Comparison of ENCODE assay signal across 24 cellular contexts in the genomic region with DNA sequence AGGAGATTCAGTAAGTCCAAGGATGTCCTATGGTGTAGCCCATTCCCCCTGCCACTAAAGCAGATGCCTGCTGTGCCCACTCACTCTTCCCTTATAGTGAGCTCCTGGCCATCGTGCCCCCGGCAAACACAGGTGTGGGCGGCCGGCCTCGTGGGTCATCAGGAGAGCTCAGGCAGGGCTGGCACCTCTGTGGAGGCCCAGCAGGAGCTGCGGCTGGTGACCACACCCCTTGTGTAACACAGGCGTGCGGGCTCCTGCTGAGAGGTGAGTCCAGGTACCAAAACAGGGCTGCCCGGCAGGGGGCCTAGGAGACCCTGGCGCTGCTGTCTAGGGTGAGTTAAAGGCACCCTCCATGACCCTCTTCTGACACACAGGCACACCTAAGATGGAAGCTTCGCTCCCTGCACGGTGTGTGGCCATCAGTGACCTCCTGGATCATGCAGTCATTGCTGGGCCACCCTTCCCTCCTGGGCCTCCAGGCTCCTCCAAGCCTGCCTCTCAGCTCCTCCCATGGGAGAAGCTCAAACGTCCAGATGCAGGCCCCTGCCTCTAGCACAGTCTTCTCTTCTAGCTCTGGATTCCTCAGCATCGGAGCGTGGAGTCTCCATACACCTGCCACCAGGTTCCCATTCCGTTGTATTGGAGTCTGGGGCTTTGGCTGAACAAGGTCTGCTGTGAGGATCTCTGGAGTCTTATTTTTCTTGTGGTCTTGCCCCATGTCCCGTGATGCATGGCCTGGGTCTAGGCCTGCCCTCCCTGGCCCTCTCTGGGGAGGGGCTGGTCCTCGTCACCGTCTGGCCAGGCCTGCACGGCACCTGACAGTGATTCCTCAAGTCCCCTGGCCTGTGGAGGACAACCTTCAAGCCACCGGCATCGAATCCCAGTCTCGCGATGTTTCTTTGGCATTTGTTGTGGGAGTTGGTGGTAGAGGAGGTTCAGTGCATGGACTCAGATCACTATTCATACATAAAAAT.
"Had no signal": no experiment of that assay in that cellular context is flagged by ENCODE, and none has a peak within 500 bp of the region (broad histone marks: within the 10 kb centered on the region; RNA-seq: fewer than 3 reads in every experiment).

No MANE protein-coding gene starts in this region.

- ATAC-seq: activated T-cell treated with anti-CD3 and anti-CD28 coated beads, Interleukin-2, amount 50 U/mL, for 72 hours; body of pancreas; Panc1; Right ventricle myocardium inferior; T-cell had no signal

- H3K4me3 Mint-ChIP-seq: activated CD4-positive, alpha-beta memory T cell treated with anti-CD3 and anti-CD28 coated beads for 36 hours; activated CD4-positive, alpha-beta T cell treated with anti-CD3 and anti-CD28 coated beads, Interleukin-2, amount 10 ng/mL, durations not matched to agents 7 days and 5 days; activated naive CD8-positive, alpha-beta T cell treated with anti-CD3 and anti-CD28 coated beads, Interleukin-2, amount 10 ng/mL, durations not matched to agents 7 days and 5 days; activated T-cell treated with anti-CD3 and anti-CD28 coated beads, Interleukin-2, amount 50 U/mL, for 72 hours; T-cell had no signal

- H3K27me3 Mint-ChIP-seq: activated CD4-positive, alpha-beta T cell treated with anti-CD3 and anti-CD28 coated beads, Interleukin-2, amount 10 ng/mL, durations not matched to agents 7 days and 5 days had no signal

- H3K9me3 Mint-ChIP-seq: activated CD4-positive, alpha-beta T cell treated with anti-CD3 and anti-CD28 coated beads, Interleukin-2, amount 10 ng/mL, durations not matched to agents 7 days and 5 days had no signal

- H3K4me1 Mint-ChIP-seq: activated CD4-positive, alpha-beta T cell treated with anti-CD3 and anti-CD28 coated beads, Interleukin-2, amount 10 ng/mL, durations not matched to agents 7 days and 5 days; activated naive CD8-positive, alpha-beta T cell treated with anti-CD3 and anti-CD28 coated beads, Interleukin-2, amount 10 ng/mL, durations not matched to agents 7 days and 5 days; IgD-negative memory B cell; T-cell had no signal

- DNase-seq: activated CD4-positive, alpha-beta memory T cell treated with anti-CD3 and anti-CD28 coated beads for 36 hours; activated CD4-positive, alpha-beta T cell treated with anti-CD3 and anti-CD28 coated beads, Interleukin-2, amount 10 ng/mL, durations not matched to agents 7 days and 5 days; activated CD4-positive, CD25-positive, alpha-beta regulatory T cell; activated CD8-positive, alpha-beta memory T cell treated with anti-CD3 and anti-CD28 coated beads, Interleukin-2, amount 50 U/mL, for 4 hours; activated naive CD4-positive, alpha-beta T cell treated with anti-CD3 and anti-CD28 coated beads, Interleukin-2, amount 50 U/mL, for 16 hours; activated naive CD8-positive, alpha-beta T cell treated with anti-CD3 and anti-CD28 coated beads, Interleukin-2, amount 10 ng/mL, durations not matched to agents 7 days and 5 days; activated T-cell treated with anti-CD3 and anti-CD28 coated beads, Interleukin-2, amount 50 U/mL, for 72 hours; body of pancreas; NCI-H1092; NCI-H1417 treated with DMSO at 0.1 percent for 48 hours; NCI-H1694; NCI-H2029; NCI-H2107; NCI-H345; NCI-H510A; NCI-H526 treated with DMSO at 0.1 percent for 48 hours; NCI-H82; RPMI8226; T-cell; T-helper 2 cell; T1000 had no signal

- H3K36me3 Mint-ChIP-seq: activated CD4-positive, alpha-beta memory T cell treated with anti-CD3 and anti-CD28 coated beads for 36 hours; activated naive CD8-positive, alpha-beta T cell treated with anti-CD3 and anti-CD28 coated beads, Interleukin-2, amount 10 ng/mL, durations not matched to agents 7 days and 5 days; IgD-negative memory B cell; T-cell had no signal

- H3K27ac Mint-ChIP-seq: activated CD4-positive, alpha-beta memory T cell treated with anti-CD3 and anti-CD28 coated beads for 36 hours; activated CD4-positive, alpha-beta T cell treated with anti-CD3 and anti-CD28 coated beads, Interleukin-2, amount 10 ng/mL, durations not matched to agents 7 days and 5 days; activated naive CD8-positive, alpha-beta T cell treated with anti-CD3 and anti-CD28 coated beads, Interleukin-2, amount 10 ng/mL, durations not matched to agents 7 days and 5 days; activated T-cell treated with anti-CD3 and anti-CD28 coated beads, Interleukin-2, amount 50 U/mL, for 72 hours; IgD-negative memory B cell; T-cell had no signal
